Comparison of ENCODE assay signal across 1 cellular context in the genomic region with DNA sequence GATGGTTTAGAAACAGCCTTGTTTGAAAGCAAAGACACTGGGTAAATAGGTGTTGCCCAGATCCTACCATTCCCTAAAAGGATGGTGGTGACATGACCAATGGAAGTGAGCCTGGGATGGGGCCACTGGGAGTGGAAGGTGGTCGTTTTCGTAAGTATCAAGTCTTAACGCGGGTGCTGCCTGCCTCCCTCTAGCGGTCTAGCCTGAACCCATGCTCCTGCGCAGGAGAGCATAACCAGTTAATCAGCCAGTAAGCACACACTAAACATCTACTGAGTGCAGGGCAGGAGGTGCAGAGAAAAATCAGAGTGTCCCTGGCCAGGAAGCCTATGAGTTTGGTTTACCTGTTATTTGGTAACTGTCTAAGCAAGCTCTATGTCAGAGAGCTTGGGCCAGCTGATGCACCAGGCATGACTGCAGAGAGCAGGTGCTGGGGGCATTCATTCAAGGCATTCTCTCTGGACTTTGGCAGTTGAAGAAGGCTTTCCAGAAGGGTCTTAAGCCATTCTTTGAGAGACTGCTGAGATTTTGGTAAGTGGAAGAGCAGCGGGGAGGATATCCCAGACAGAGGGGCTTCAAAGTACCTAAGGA.
TF ChIP-seq lines count a peak whose summit lies in the region.

No MANE protein-coding gene starts in this region.

TF ChIP-seq in HepG2, 621 proteins besides CTCF, POLR2A, EP300 and RAD21 (continued from another document):
- TF ChIP-seq, protein P1, sequence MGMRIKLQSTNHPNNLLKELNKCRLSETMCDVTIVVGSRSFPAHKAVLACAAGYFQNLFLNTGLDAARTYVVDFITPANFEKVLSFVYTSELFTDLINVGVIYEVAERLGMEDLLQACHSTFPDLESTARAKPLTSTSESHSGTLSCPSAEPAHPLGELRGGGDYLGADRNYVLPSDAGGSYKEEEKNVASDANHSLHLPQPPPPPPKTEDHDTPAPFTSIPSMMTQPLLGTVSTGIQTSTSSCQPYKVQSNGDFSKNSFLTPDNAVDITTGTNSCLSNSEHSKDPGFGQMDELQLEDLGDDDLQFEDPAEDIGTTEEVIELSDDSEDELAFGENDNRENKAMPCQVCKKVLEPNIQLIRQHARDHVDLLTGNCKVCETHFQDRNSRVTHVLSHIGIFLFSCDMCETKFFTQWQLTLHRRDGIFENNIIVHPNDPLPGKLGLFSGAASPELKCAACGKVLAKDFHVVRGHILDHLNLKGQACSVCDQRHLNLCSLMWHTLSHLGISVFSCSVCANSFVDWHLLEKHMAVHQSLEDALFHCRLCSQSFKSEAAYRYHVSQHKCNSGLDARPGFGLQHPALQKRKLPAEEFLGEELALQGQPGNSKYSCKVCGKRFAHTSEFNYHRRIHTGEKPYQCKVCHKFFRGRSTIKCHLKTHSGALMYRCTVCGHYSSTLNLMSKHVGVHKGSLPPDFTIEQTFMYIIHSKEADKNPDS (CRISPR knock-in tag; IDR thresholded peaks at IDR 0.05), result no peak
- TF ChIP-seq NFKBIZ (CRISPR knock-in tag; IDR thresholded peaks at IDR 0.05) (no peak), ZNF644 (CRISPR knock-in tag; IDR thresholded peaks at IDR 0.05; ENCODE audit: low read depth) (no peak), ZNF780A (CRISPR knock-in tag; IDR thresholded peaks at IDR 0.05) (no peak), ZNF547 (CRISPR knock-in tag; IDR thresholded peaks at IDR 0.05) (no peak), STAG1 (CRISPR knock-in tag; IDR thresholded peaks at IDR 0.05) (peak; percentile 38; the same call in 1 of the 2 replicates), ZNF510 (CRISPR knock-in tag; IDR thresholded peaks at IDR 0.05; ENCODE audit: low read depth) (no peak), RXRA (CRISPR knock-in tag; IDR thresholded peaks at IDR 0.05) (no peak)
- TF ChIP-seq, protein P2, sequence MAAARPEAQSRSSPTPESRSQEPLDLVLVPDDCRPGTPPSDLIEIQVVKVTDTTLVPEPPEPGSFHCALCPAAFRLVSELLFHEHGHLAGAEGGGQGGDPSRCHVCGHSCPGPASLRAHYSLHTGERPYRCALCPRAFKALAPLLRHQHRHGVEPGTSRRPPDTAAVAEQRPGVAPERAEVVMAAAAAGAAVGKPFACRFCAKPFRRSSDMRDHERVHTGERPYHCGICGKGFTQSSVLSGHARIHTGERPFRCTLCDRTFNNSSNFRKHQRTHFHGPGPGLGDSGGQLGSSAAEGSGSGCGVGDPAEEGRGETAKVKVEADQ (CRISPR knock-in tag; IDR thresholded peaks at IDR 0.05; ENCODE audit: borderline replicate concordance), result no peak
- TF ChIP-seq, protein P3, sequence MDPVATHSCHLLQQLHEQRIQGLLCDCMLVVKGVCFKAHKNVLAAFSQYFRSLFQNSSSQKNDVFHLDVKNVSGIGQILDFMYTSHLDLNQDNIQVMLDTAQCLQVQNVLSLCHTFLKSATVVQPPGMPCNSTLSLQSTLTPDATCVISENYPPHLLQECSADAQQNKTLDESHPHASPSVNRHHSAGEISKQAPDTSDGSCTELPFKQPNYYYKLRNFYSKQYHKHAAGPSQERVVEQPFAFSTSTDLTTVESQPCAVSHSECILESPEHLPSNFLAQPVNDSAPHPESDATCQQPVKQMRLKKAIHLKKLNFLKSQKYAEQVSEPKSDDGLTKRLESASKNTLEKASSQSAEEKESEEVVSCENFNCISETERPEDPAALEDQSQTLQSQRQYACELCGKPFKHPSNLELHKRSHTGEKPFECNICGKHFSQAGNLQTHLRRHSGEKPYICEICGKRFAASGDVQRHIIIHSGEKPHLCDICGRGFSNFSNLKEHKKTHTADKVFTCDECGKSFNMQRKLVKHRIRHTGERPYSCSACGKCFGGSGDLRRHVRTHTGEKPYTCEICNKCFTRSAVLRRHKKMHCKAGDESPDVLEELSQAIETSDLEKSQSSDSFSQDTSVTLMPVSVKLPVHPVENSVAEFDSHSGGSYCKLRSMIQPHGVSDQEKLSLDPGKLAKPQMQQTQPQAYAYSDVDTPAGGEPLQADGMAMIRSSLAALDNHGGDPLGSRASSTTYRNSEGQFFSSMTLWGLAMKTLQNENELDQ (CRISPR knock-in tag; IDR thresholded peaks at IDR 0.05; ENCODE audit: borderline replicate concordance), result no peak
